Comparison of ENCODE assay signal across 13 cellular contexts in the genomic region with DNA sequence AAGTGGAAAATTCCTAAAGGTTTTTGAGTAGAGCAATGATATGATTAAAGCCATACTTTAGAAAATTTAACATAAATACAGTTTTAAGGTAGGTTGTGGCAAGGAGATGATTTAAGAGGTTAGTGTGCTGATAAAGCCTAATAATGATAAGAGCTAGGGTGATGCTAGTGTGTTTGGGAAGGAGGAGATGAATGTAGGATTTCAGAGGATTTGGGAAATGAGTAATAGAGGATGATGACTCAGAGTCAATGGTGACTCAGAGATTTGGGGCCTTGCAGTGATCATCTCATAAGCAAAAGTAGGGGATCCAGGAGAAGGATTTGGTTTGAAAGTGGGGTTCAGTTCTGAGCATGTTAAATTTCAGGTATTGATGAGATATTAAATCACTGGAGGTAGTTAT. TPM values are rescaled to one million over a fixed set of nuclear protein-coding genes. Genes with fewer than 3 reads are reported as not detected.
DNase-seq lines count a peak whose midpoint lies in the region; TF ChIP-seq lines count a peak whose summit lies in the region.
"Had no signal": no experiment of that assay in that cellular context is flagged by ENCODE, and none has a peak within 500 bp of the region (broad histone marks: within the 10 kb centered on the region; RNA-seq: fewer than 3 reads in every experiment).

No MANE protein-coding gene starts in this region.

- POLR2A ChIA-PET in HEK293 (lab: Yijun Ruan, JAX) = interaction anchor here (0.7 kb wide), 1 partner anchor 130 kb away, joined by 8 read pairs; no protein-coding TSS in a partner anchor

- no peaks in the 10 kb centered on the region for H3K27me3 ChIP-seq in tibial artery
- H3K27me3 ChIP-seq: MG63, tibial nerve had no signal

- H3K36me3 ChIP-seq in HEK293 (ENCODE audit: control insufficient read depth in 2 of 2, insufficient read depth in 1 of 2, low read length in 2 of 2) = peaks cover 46 to 98% of the 10 kb centered on the region in 2 experiments
- peaks cover 91 to 100% (median 96%) of the 10 kb centered on the region in 3 donors for H3K36me3 ChIP-seq in tibial artery

- TF ChIP-seq CTCF in HEK293 (tag by site-specific recombination; IDR thresholded peaks at IDR 0.05) = no peak
- no peak for TF ChIP-seq CTCF in tibial artery (IDR thresholded peaks at IDR 0.05)

- no peaks in the 10 kb centered on the region for H3K4me1 ChIP-seq in HEK293 (ENCODE audit: control insufficient read depth, insufficient read depth, low read length)
- no peaks in the 10 kb centered on the region for H3K4me1 ChIP-seq in tibial artery
- H3K4me1 ChIP-seq: tibial nerve had no signal

- H3K9me3 ChIP-seq in HEK293 (ENCODE audit: control insufficient read depth, insufficient read depth, low read depth, low read length) (no peaks in the 10 kb centered on the region), tibial artery (no peaks in the 10 kb centered on the region)
- H3K9me3 ChIP-seq: MG63, tibial nerve had no signal

- no peak overlapping the region for H3K27ac ChIP-seq in HEK293 (ENCODE audit: extremely low read depth, low read depth, low read length)
- H3K27ac ChIP-seq in tibial artery = no peak overlapping the region
- H3K27ac ChIP-seq: tibial nerve had no signal

- peak; percentile 54 for DNase-seq in ACHN
- DNase-seq in amniotic epithelial cell (ENCODE audit: low read depth) = peak; percentile 88
- DNase-seq in glomerular visceral epithelial cell (ENCODE audit: extremely low spot score) = peak; percentile 22
- DNase-seq in globus pallidus (ENCODE audit: low spot score) = no peak
- DNase-seq in tibial artery = no peak
- DNase-seq in posterior vena cava (ENCODE audit: low spot score) = no peak
- no peak for DNase-seq in stimulated activated naive CD4-positive, alpha-beta T cell (lab: John Stamatoyannopoulos, UW)
- DNase-seq: activated CD4-positive, alpha-beta T cell treated with anti-CD3 and anti-CD28 coated beads for 4 hours; CD4-positive, CD25-positive, alpha-beta regulatory T cell; GOT3; MG63 had no signal

- CTCF ChIA-PET in HEK293 (lab: Yijun Ruan, JAX) = no interaction called here

- H3K4me3 ChIP-seq in HEK293 (ENCODE audit: low read depth, low read length) (no peak overlapping the region), tibial artery (no peak overlapping the region)
- H3K4me3 ChIP-seq: MG63, tibial nerve had no signal

- intact Hi-C loops in tibial artery (cut with DNase I; ENCODE audit: low total_unique reads) = no loop called here
- intact Hi-C loops in posterior vena cava (cut with DNase I) = no loop called here

- in situ Hi-C loops in ACHN (cut with HindIII; ENCODE audit: low pct_ligation_motif_present, low pct_unique_long_range_greater_than_20kb, low sequenced_read_pairs) = no loop called here

TF ChIP-seq in HEK293, 187 proteins besides CTCF, POLR2A, EP300 and RAD21 (continues in another document):
- TF ChIP-seq ZNF558 (tag by site-specific recombination; IDR thresholded peaks at IDR 0.05) = 0 out of 2 replicates have a peak, but pooled peaks have one; percentile 28
- TF ChIP-seq ZNF398 (tag by site-specific recombination; IDR thresholded peaks at IDR 0.05) = peak; percentile 16; the same call in 1 of the 2 replicates
- TF ChIP-seq ZNF76 (tag by site-specific recombination; IDR thresholded peaks at IDR 0.05; ENCODE audit: borderline replicate concordance, low read depth) = no peak
- no peak for TF ChIP-seq ZNF610 (tag by site-specific recombination; IDR thresholded peaks at IDR 0.05; ENCODE audit: borderline replicate concordance)
- peak; percentile 21; the same call in 1 of the 2 replicates for TF ChIP-seq PRDM10 (tag by site-specific recombination; IDR thresholded peaks at IDR 0.05)
- no peak for TF ChIP-seq WT1 (tag by site-specific recombination; IDR thresholded peaks at IDR 0.05)
- no peak for TF ChIP-seq ZSCAN23 (tag by site-specific recombination; IDR thresholded peaks at IDR 0.05)
- 0 out of 2 replicates have a peak, but pooled peaks have one; percentile 55 for TF ChIP-seq ZNF335 (tag by site-specific recombination; conservative IDR thresholded peaks at IDR 0.05)
- peak; percentile 64; the same call in 1 of the 2 replicates for TF ChIP-seq SP7 (tag by site-specific recombination; IDR thresholded peaks at IDR 0.05)
- peak; percentile 32; the same call in 1 of the 2 replicates for TF ChIP-seq ZBTB21 (tag by site-specific recombination; IDR thresholded peaks at IDR 0.05)
- TF ChIP-seq PRDM1 (tag by site-specific recombination; IDR thresholded peaks at IDR 0.05) = 0 out of 2 replicates have a peak, but pooled peaks have one; percentile 28
- TF ChIP-seq ZNF791 (tag by site-specific recombination; IDR thresholded peaks at IDR 0.05) = no peak
- TF ChIP-seq, protein P1, sequence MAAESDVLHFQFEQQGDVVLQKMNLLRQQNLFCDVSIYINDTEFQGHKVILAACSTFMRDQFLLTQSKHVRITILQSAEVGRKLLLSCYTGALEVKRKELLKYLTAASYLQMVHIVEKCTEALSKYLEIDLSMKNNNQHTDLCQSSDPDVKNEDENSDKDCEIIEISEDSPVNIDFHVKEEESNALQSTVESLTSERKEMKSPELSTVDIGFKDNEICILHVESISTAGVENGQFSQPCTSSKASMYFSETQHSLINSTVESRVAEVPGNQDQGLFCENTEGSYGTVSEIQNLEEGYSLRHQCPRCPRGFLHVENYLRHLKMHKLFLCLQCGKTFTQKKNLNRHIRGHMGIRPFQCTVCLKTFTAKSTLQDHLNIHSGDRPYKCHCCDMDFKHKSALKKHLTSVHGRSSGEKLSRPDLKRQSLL (tag by site-specific recombination; IDR thresholded peaks at IDR 0.05) = no peak
- no peak for TF ChIP-seq ZNF645 (tag by site-specific recombination; IDR thresholded peaks at IDR 0.05)
- TF ChIP-seq ZNF48 (tag by site-specific recombination; IDR thresholded peaks at IDR 0.05) = no peak
- TF ChIP-seq YY1 (tag by site-specific recombination; IDR thresholded peaks at IDR 0.05) = no peak

RNA-seq across cellular contexts. Expression of gene STAMBP, which starts 23.3 kb away (rescaled TPM):
- 10 to 100 TPM; 32.4 to 38.7 TPM for total RNA-seq in posterior vena cava

RNA-seq across cellular contexts. Expression of gene ACTG2, which starts 40.8 kb away (rescaled TPM):
- 1,000 to 10,000 TPM; 2,422 to 4,458 TPM for total RNA-seq in posterior vena cava

Comparison
In these comparisons a context has a peak if more than half of its experiments do, and no peak if none do; other contexts are left out.
1. DNase-seq: peak in ACHN (single experiment), amniotic epithelial cell (single experiment) and glomerular visceral epithelial cell (single experiment); none in globus pallidus (single experiment), tibial artery (0 of 2), posterior vena cava (single experiment) and stimulated activated naive CD4-positive, alpha-beta T cell (0 of 6).